Comparison of ENCODE assay signal across 13 cellular contexts in the genomic region with DNA sequence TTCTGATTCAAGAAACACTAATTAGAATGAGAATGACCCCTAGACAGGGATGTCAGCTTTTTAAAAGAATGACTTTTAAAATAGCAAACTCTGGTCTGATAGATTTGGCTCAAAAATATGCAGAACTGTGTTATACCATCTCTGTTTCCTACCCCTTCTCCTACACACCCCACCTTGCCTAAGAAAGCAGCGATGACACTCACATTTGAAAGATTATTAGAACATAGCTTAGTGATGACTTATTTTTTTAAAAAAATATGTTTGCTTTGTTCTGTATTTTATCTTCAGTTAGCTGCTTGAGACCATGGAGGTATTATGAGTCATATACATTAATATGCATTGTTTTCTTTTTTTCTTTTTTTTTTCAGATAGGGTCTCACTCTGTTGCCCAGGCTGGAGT.
"Had no signal": no experiment of that assay in that cellular context is flagged by ENCODE, and none has a peak within 500 bp of the region (broad histone marks: within the 10 kb centered on the region; RNA-seq: fewer than 3 reads in every experiment).

No MANE protein-coding gene starts in this region.

- H3K27me3 Mint-ChIP-seq: naive thymus-derived CD8-positive, alpha-beta T cell had no signal

- H3K27ac ChIP-seq: dorsolateral prefrontal cortex, hepatocyte, ovary, right atrium auricular region had no signal

- H3K4me1 ChIP-seq: right atrium auricular region had no signal

- H3K4me2 ChIP-seq: hepatocyte, smooth muscle cell had no signal

- H3K36me3 ChIP-seq: ovary, right atrium auricular region had no signal

- H3K27me3 ChIP-seq: hepatocyte, ovary, right atrium auricular region had no signal

- H3K27ac Mint-ChIP-seq: naive thymus-derived CD8-positive, alpha-beta T cell had no signal

- H3K9me3 ChIP-seq: ovary, right atrium auricular region had no signal

- H3K4me3 ChIP-seq: dorsolateral prefrontal cortex, hepatocyte, ovary, right atrium auricular region, smooth muscle cell had no signal

- H3K79me2 ChIP-seq: hepatocyte had no signal

- H3K4me3 Mint-ChIP-seq: naive thymus-derived CD8-positive, alpha-beta T cell had no signal

- DNase-seq: cortex of kidney; dorsolateral prefrontal cortex; effector CD8-positive, alpha-beta T cell; foreskin melanocyte; head of caudate nucleus; naive thymus-derived CD8-positive, alpha-beta T cell; ovary; stimulated activated CD4-positive, alpha-beta T cell treated with anti-CD3 and anti-CD28 coated beads, Interleukin-2, amount 100 ng/mL, for 48 hours; stimulated activated naive CD4-positive, alpha-beta T cell treated with Interleukin-2 at 50 U/mL for 16 hours; trophoblast cell had no signal

- ATAC-seq: naive thymus-derived CD8-positive, alpha-beta T cell had no signal

- H2AFZ ChIP-seq: hepatocyte had no signal

- H3K9me3 Mint-ChIP-seq: naive thymus-derived CD8-positive, alpha-beta T cell had no signal
